In genomic region chr4:89575840-89576239, GRCh38 we compare ENCODE assay signal across 3 cellular contexts.
TF ChIP-seq lines count a peak whose summit lies in the region.

No MANE protein-coding gene starts in this region.

TF ChIP-seq in HEK293, 187 proteins besides CTCF, POLR2A, EP300 and RAD21:
- TF ChIP-seq ZNF157 (tag by site-specific recombination; IDR thresholded peaks at IDR 0.05) (no peak), ZNF560 (tag by site-specific recombination; IDR thresholded peaks at IDR 0.05; ENCODE audit: borderline replicate concordance) (no peak), ZNF585B (tag by site-specific recombination; IDR thresholded peaks at IDR 0.05) (peak; percentile 83), ZNF112 (tag by site-specific recombination; IDR thresholded peaks at IDR 0.05) (no peak)

TF ChIP-seq in H1, 55 proteins besides CTCF, POLR2A, EP300 and RAD21:
- no peak for TF ChIP-seq HDAC6 (IDR thresholded peaks at IDR 0.05; ENCODE audit: low read depth, low read length)
- no peak for TF ChIP-seq JUND (IDR thresholded peaks at IDR 0.05; ENCODE audit: low read length)
- TF ChIP-seq SIRT6 (IDR thresholded peaks at IDR 0.05; ENCODE audit: low read length), result no peak
- TF ChIP-seq CREB1 (IDR thresholded peaks at IDR 0.05), result no peak
- TF ChIP-seq GTF2F1 (IDR thresholded peaks at IDR 0.05; ENCODE audit: borderline replicate concordance, low read depth, low read length), result no peak
- no peak for TF ChIP-seq RFX5 (IDR thresholded peaks at IDR 0.05; ENCODE audit: borderline replicate concordance, low read depth, low read length)
- TF ChIP-seq TEAD4 (IDR thresholded peaks at IDR 0.05; ENCODE audit: low read depth, low read length), result no peak
- TF ChIP-seq TCF12 (IDR thresholded peaks at IDR 0.05; ENCODE audit: low read depth, low read length), result no peak
- no peak for TF ChIP-seq ATF3 (IDR thresholded peaks at IDR 0.05; ENCODE audit: insufficient read depth, low read depth, low read length)
- no peak for TF ChIP-seq ATF2 (IDR thresholded peaks at IDR 0.05; ENCODE audit: low read length)

TF ChIP-seq in SK-N-SH, 30 proteins besides CTCF, POLR2A, EP300 and RAD21:
- TF ChIP-seq NFIC (IDR thresholded peaks at IDR 0.05; ENCODE audit: borderline replicate concordance) (no peak), MEF2A (IDR thresholded peaks at IDR 0.05; ENCODE audit: borderline replicate concordance, low read depth) (no peak), TAF1 (IDR thresholded peaks at IDR 0.05; ENCODE audit: borderline replicate concordance, low read depth, low read length) (no peak), FOSL2 (IDR thresholded peaks at IDR 0.05; ENCODE audit: borderline replicate concordance, low read depth) (no peak), ELF1 (IDR thresholded peaks at IDR 0.05) (no peak), TCF12 (IDR thresholded peaks at IDR 0.05) (no peak), SMC3 (IDR thresholded peaks at IDR 0.05; ENCODE audit: low read depth, low read length) (no peak), GATA2 (CRISPR knock-in tag; IDR thresholded peaks at IDR 0.05) (no peak), MAX (IDR thresholded peaks at IDR 0.05; ENCODE audit: low read depth) (no peak), FOXJ3 (CRISPR knock-in tag; IDR thresholded peaks at IDR 0.05) (no peak), SIN3A (IDR thresholded peaks at IDR 0.05; ENCODE audit: borderline replicate concordance, low read depth, low read length) (no peak), YY1 (IDR thresholded peaks at IDR 0.05; ENCODE audit: low read depth) (no peak), JUND (IDR thresholded peaks at IDR 0.05) (no peak), TEAD4 (IDR thresholded peaks at IDR 0.05; ENCODE audit: borderline replicate concordance, insufficient read depth) (no peak), RCOR1 (IDR thresholded peaks at IDR 0.05; ENCODE audit: low read length) (no peak), ZBTB33 (IDR thresholded peaks at IDR 0.05; ENCODE audit: borderline replicate concordance, low read depth) (no peak), USF2 (IDR thresholded peaks at IDR 0.05; ENCODE audit: borderline replicate concordance, low read depth, low read length) (no peak), MXI1 (IDR thresholded peaks at IDR 0.05; ENCODE audit: low read depth, low read length) (no peak), EZH2phosphoT487 (IDR thresholded peaks at IDR 0.05; ENCODE audit: borderline replicate concordance, low read depth) (no peak)
